In genomic region chr7:44547536-44548221, GRCh38 we compare ENCODE assay signal across 1 cellular context.
TF ChIP-seq lines count a peak whose summit lies in the region.

No MANE protein-coding gene starts in this region.

TF ChIP-seq in K562, 482 proteins besides CTCF, POLR2A, EP300 and RAD21 (continues in another document):
- TF ChIP-seq LARP7 (IDR thresholded peaks at IDR 0.05) = 0 out of 2 replicates have a peak, but pooled peaks have one; percentile 48
- 0 out of 2 replicates have a peak, but pooled peaks have one; percentile 9 for TF ChIP-seq SNIP1 (IDR thresholded peaks at IDR 0.05; ENCODE audit: low read depth)
- TF ChIP-seq ZNF695 (CRISPR knock-in tag; IDR thresholded peaks at IDR 0.05) = no peak
- TF ChIP-seq, protein P1, sequence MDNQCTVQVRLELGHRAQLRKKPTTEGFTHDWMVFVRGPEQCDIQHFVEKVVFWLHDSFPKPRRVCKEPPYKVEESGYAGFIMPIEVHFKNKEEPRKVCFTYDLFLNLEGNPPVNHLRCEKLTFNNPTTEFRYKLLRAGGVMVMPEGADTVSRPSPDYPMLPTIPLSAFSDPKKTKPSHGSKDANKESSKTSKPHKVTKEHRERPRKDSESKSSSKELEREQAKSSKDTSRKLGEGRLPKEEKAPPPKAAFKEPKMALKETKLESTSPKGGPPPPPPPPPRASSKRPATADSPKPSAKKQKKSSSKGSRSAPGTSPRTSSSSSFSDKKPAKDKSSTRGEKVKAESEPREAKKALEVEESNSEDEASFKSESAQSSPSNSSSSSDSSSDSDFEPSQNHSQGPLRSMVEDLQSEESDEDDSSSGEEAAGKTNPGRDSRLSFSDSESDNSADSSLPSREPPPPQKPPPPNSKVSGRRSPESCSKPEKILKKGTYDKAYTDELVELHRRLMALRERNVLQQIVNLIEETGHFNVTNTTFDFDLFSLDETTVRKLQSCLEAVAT (IDR thresholded peaks at IDR 0.05) = peak in 1 of 2 experiments; percentile 14; a peak in 1 of 4 replicates
- TF ChIP-seq MGA (IDR thresholded peaks at IDR 0.05) = peak; percentile 64; the same call in 1 of the 2 replicates
- TF ChIP-seq, protein P2, sequence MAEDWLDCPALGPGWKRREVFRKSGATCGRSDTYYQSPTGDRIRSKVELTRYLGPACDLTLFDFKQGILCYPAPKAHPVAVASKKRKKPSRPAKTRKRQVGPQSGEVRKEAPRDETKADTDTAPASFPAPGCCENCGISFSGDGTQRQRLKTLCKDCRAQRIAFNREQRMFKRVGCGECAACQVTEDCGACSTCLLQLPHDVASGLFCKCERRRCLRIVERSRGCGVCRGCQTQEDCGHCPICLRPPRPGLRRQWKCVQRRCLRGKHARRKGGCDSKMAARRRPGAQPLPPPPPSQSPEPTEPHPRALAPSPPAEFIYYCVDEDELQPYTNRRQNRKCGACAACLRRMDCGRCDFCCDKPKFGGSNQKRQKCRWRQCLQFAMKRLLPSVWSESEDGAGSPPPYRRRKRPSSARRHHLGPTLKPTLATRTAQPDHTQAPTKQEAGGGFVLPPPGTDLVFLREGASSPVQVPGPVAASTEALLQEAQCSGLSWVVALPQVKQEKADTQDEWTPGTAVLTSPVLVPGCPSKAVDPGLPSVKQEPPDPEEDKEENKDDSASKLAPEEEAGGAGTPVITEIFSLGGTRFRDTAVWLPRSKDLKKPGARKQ (CRISPR knock-in tag; IDR thresholded peaks at IDR 0.05) = no peak
- peak; percentile 42; the same call in 1 of the 2 replicates for TF ChIP-seq MAX (CRISPR knock-in tag; IDR thresholded peaks at IDR 0.05)
- TF ChIP-seq, protein P3, sequence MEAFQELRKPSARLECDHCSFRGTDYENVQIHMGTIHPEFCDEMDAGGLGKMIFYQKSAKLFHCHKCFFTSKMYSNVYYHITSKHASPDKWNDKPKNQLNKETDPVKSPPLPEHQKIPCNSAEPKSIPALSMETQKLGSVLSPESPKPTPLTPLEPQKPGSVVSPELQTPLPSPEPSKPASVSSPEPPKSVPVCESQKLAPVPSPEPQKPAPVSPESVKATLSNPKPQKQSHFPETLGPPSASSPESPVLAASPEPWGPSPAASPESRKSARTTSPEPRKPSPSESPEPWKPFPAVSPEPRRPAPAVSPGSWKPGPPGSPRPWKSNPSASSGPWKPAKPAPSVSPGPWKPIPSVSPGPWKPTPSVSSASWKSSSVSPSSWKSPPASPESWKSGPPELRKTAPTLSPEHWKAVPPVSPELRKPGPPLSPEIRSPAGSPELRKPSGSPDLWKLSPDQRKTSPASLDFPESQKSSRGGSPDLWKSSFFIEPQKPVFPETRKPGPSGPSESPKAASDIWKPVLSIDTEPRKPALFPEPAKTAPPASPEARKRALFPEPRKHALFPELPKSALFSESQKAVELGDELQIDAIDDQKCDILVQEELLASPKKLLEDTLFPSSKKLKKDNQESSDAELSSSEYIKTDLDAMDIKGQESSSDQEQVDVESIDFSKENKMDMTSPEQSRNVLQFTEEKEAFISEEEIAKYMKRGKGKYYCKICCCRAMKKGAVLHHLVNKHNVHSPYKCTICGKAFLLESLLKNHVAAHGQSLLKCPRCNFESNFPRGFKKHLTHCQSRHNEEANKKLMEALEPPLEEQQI (IDR thresholded peaks at IDR 0.05) = no peak
- no peak for TF ChIP-seq ZNF134 (CRISPR knock-in tag; conservative IDR thresholded peaks at IDR 0.05)
- peak; percentile 21 for TF ChIP-seq NCOA4 (IDR thresholded peaks at IDR 0.05; ENCODE audit: partially characterized antibody)
- TF ChIP-seq SRSF3 (IDR thresholded peaks at IDR 0.05; ENCODE audit: insufficient read depth, low read length) = no peak
- no peak for TF ChIP-seq ZBTB1 (CRISPR knock-in tag; IDR thresholded peaks at IDR 0.05; ENCODE audit: borderline replicate concordance, low read depth)
- TF ChIP-seq SIN3A (IDR thresholded peaks at IDR 0.05; ENCODE audit: borderline replicate concordance in 2 of 2, control insufficient read depth in 1 of 2, low read depth in 2 of 2, low read length in 2 of 2) = no peak
- TF ChIP-seq, protein P4, sequence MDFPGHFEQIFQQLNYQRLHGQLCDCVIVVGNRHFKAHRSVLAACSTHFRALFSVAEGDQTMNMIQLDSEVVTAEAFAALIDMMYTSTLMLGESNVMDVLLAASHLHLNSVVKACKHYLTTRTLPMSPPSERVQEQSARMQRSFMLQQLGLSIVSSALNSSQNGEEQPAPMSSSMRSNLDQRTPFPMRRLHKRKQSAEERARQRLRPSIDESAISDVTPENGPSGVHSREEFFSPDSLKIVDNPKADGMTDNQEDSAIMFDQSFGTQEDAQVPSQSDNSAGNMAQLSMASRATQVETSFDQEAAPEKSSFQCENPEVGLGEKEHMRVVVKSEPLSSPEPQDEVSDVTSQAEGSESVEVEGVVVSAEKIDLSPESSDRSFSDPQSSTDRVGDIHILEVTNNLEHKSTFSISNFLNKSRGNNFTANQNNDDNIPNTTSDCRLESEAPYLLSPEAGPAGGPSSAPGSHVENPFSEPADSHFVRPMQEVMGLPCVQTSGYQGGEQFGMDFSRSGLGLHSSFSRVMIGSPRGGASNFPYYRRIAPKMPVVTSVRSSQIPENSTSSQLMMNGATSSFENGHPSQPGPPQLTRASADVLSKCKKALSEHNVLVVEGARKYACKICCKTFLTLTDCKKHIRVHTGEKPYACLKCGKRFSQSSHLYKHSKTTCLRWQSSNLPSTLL (IDR thresholded peaks at IDR 0.05) = 0 out of 2 replicates have a peak, but pooled peaks have one; percentile 56
- TF ChIP-seq GTF2F1 (IDR thresholded peaks at IDR 0.05; ENCODE audit: low read depth, low read length) = no peak
- TF ChIP-seq ZNF232 (CRISPR knock-in tag; IDR thresholded peaks at IDR 0.05) = no peak
- 0 out of 2 replicates have a peak, but pooled peaks have one; percentile 49 for TF ChIP-seq HINFP (tag; conservative IDR thresholded peaks at IDR 0.05; ENCODE audit: low read depth)
- no peak for TF ChIP-seq BHLHE40 (IDR thresholded peaks at IDR 0.05; ENCODE audit: low read length)
- 0 out of 2 replicates have a peak, but pooled peaks have one; percentile 34 for TF ChIP-seq OTX1 (CRISPR knock-in tag; IDR thresholded peaks at IDR 0.05)
- no peak for TF ChIP-seq RFX1 (IDR thresholded peaks at IDR 0.05)
- 0 out of 2 replicates have a peak, but pooled peaks have one; percentile 11 for TF ChIP-seq MTA2 (IDR thresholded peaks at IDR 0.05; ENCODE audit: low read depth)
- TF ChIP-seq ADNP (tag; IDR thresholded peaks at IDR 0.05) = no peak
- TF ChIP-seq, protein P5, sequence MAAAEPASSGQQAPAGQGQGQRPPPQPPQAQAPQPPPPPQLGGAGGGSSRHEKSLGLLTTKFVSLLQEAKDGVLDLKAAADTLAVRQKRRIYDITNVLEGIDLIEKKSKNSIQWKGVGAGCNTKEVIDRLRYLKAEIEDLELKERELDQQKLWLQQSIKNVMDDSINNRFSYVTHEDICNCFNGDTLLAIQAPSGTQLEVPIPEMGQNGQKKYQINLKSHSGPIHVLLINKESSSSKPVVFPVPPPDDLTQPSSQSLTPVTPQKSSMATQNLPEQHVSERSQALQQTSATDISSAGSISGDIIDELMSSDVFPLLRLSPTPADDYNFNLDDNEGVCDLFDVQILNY (CRISPR knock-in tag; IDR thresholded peaks at IDR 0.05) = no peak
- 0 out of 2 replicates have a peak, but pooled peaks have one; percentile 18 for TF ChIP-seq THRAP3 (IDR thresholded peaks at IDR 0.05; ENCODE audit: borderline replicate concordance)
- peak; percentile 14 for TF ChIP-seq ASH1L (IDR thresholded peaks at IDR 0.05; ENCODE audit: borderline replicate concordance, low read depth, partially characterized antibody)
- peak in 1 of 2 experiments; percentile 59; a peak in 1 of 4 replicates for TF ChIP-seq ARNT (IDR thresholded peaks at IDR 0.05)
- TF ChIP-seq, protein P6, sequence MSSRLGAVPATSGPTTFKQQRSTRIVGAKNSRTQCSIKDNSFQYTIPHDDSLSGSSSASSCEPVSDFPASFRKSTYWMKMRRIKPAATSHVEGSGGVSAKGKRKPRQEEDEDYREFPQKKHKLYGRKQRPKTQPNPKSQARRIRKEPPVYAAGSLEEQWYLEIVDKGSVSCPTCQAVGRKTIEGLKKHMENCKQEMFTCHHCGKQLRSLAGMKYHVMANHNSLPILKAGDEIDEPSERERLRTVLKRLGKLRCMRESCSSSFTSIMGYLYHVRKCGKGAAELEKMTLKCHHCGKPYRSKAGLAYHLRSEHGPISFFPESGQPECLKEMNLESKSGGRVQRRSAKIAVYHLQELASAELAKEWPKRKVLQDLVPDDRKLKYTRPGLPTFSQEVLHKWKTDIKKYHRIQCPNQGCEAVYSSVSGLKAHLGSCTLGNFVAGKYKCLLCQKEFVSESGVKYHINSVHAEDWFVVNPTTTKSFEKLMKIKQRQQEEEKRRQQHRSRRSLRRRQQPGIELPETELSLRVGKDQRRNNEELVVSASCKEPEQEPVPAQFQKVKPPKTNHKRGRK (tag; IDR thresholded peaks at IDR 0.05) = peak; percentile 100
